Comparison of ENCODE assay signal across 1 cellular context in the genomic region with DNA sequence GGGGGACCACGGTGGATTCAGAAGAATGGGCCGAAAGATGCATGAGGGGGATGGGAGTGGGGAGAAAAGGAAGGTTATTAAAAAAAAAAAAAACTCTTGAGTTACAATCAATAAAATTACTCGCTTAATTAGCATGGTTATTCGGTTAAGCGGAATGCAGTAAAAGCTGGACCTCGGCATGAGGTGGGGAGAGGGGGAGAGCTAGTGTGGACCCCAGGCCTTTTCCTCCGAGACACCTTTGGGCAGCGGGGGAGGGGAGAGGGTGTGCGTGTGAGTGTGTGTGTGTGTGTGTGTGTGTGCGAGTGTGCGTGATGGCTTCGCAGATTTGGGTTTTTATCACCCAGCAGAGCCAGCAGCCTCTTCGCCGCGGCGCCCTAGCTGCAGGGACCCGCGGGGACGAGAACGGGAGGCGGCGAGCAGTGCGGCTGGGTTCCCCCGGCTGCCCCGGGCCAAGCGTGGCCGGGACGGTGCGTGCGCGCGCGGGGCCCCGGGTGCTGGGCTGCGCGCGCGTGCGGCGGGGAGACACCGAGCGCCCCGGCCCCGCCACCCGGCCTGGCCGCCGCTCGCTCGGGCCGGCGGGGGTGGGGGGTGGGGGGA.
TF ChIP-seq lines count a peak whose summit lies in the region.

No MANE protein-coding gene starts in this region.

TF ChIP-seq in HEK293, 187 proteins besides CTCF, POLR2A, EP300 and RAD21 (continued from another document and continues in another):
- TF ChIP-seq, protein P1, sequence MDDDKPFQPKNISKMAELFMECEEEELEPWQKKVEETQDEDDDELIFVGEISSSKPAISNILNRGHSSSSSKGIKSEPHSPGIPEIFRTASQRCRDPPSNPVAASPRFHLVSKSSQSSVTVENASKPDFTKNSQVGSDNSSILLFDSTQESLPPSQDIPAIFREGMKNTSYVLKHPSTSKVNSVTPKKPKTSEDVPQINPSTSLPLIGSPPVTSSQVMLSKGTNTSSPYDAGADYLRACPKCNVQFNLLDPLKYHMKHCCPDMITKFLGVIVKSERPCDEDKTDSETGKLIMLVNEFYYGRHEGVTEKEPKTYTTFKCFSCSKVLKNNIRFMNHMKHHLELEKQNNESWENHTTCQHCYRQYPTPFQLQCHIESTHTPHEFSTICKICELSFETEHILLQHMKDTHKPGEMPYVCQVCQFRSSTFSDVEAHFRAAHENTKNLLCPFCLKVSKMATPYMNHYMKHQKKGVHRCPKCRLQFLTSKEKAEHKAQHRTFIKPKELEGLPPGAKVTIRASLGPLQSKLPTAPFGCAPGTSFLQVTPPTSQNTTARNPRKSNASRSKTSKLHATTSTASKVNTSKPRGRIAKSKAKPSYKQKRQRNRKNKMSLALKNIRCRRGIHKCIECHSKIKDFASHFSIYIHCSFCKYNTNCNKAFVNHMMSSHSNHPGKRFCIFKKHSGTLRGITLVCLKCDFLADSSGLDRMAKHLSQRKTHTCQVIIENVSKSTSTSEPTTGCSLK (tag by site-specific recombination; IDR thresholded peaks at IDR 0.05), result no peak
- no peak for TF ChIP-seq ZNF239 (tag by site-specific recombination; IDR thresholded peaks at IDR 0.05)
- no peak for TF ChIP-seq TCF7L2 (IDR thresholded peaks at IDR 0.05; ENCODE audit: borderline replicate concordance, low read depth, low read length)
- peak; percentile 48 for TF ChIP-seq ZNF366 (tag by site-specific recombination; conservative IDR thresholded peaks at IDR 0.05)
- no peak for TF ChIP-seq ZNF121 (tag by site-specific recombination; IDR thresholded peaks at IDR 0.05)
- TF ChIP-seq, protein P2, sequence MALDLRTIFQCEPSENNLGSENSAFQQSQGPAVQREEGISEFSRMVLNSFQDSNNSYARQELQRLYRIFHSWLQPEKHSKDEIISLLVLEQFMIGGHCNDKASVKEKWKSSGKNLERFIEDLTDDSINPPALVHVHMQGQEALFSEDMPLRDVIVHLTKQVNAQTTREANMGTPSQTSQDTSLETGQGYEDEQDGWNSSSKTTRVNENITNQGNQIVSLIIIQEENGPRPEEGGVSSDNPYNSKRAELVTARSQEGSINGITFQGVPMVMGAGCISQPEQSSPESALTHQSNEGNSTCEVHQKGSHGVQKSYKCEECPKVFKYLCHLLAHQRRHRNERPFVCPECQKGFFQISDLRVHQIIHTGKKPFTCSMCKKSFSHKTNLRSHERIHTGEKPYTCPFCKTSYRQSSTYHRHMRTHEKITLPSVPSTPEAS (tag by site-specific recombination; IDR thresholded peaks at IDR 0.05), result peak; percentile 99
- TF ChIP-seq, protein P3, sequence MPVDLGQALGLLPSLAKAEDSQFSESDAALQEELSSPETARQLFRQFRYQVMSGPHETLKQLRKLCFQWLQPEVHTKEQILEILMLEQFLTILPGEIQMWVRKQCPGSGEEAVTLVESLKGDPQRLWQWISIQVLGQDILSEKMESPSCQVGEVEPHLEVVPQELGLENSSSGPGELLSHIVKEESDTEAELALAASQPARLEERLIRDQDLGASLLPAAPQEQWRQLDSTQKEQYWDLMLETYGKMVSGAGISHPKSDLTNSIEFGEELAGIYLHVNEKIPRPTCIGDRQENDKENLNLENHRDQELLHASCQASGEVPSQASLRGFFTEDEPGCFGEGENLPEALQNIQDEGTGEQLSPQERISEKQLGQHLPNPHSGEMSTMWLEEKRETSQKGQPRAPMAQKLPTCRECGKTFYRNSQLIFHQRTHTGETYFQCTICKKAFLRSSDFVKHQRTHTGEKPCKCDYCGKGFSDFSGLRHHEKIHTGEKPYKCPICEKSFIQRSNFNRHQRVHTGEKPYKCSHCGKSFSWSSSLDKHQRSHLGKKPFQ (tag by site-specific recombination; IDR thresholded peaks at IDR 0.05), result peak; percentile 69; the same call in 1 of the 2 replicates
- no peak for TF ChIP-seq PRDM1 (tag by site-specific recombination; IDR thresholded peaks at IDR 0.05)
- TF ChIP-seq ZNF777 (tag by site-specific recombination; IDR thresholded peaks at IDR 0.05; ENCODE audit: borderline replicate concordance), result no peak
- TF ChIP-seq ZNF585B (tag by site-specific recombination; IDR thresholded peaks at IDR 0.05), result no peak
- no peak for TF ChIP-seq ZNF114 (tag by site-specific recombination; IDR thresholded peaks at IDR 0.05)
- TF ChIP-seq KLF9 (tag by site-specific recombination; IDR thresholded peaks at IDR 0.05; ENCODE audit: low read depth), result no peak; the same call in 1 of the 2 replicates
- peak; percentile 92 for TF ChIP-seq ZBTB20 (tag by site-specific recombination; IDR thresholded peaks at IDR 0.05)
- TF ChIP-seq, protein P4, sequence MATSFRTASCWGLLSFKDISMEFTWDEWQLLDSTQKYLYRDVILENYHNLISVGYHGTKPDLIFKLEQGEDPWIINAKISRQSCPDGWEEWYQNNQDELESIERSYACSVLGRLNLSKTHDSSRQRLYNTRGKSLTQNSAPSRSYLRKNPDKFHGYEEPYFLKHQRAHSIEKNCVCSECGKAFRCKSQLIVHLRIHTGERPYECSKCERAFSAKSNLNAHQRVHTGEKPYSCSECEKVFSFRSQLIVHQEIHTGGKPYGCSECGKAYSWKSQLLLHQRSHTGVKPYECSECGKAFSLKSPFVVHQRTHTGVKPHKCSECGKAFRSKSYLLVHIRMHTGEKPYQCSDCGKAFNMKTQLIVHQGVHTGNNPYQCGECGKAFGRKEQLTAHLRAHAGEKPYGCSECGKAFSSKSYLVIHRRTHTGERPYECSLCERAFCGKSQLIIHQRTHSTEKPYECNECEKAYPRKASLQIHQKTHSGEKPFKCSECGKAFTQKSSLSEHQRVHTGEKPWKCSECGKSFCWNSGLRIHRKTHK (tag by site-specific recombination; IDR thresholded peaks at IDR 0.05), result no peak
- no peak for TF ChIP-seq IKZF3 (tag by site-specific recombination; IDR thresholded peaks at IDR 0.05)
- TF ChIP-seq ZIC2 (tag by site-specific recombination; IDR thresholded peaks at IDR 0.05), result peak; percentile 21; the same call in 1 of the 2 replicates
- TF ChIP-seq ZNF433 (tag by site-specific recombination; IDR thresholded peaks at IDR 0.05; ENCODE audit: low read depth), result no peak
- TF ChIP-seq, protein P5, sequence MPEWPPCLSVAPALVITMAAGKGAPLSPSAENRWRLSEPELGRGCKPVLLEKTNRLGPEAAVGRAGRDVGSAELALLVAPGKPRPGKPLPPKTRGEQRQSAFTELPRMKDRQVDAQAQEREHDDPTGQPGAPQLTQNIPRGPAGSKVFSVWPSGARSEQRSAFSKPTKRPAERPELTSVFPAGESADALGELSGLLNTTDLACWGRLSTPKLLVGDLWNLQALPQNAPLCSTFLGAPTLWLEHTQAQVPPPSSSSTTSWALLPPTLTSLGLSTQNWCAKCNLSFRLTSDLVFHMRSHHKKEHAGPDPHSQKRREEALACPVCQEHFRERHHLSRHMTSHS (tag by site-specific recombination; IDR thresholded peaks at IDR 0.05), result no peak
- TF ChIP-seq ZNF223 (tag by site-specific recombination; IDR thresholded peaks at IDR 0.05), result no peak
- TF ChIP-seq ZNF621 (tag by site-specific recombination; IDR thresholded peaks at IDR 0.05), result no peak
- TF ChIP-seq, protein P6, sequence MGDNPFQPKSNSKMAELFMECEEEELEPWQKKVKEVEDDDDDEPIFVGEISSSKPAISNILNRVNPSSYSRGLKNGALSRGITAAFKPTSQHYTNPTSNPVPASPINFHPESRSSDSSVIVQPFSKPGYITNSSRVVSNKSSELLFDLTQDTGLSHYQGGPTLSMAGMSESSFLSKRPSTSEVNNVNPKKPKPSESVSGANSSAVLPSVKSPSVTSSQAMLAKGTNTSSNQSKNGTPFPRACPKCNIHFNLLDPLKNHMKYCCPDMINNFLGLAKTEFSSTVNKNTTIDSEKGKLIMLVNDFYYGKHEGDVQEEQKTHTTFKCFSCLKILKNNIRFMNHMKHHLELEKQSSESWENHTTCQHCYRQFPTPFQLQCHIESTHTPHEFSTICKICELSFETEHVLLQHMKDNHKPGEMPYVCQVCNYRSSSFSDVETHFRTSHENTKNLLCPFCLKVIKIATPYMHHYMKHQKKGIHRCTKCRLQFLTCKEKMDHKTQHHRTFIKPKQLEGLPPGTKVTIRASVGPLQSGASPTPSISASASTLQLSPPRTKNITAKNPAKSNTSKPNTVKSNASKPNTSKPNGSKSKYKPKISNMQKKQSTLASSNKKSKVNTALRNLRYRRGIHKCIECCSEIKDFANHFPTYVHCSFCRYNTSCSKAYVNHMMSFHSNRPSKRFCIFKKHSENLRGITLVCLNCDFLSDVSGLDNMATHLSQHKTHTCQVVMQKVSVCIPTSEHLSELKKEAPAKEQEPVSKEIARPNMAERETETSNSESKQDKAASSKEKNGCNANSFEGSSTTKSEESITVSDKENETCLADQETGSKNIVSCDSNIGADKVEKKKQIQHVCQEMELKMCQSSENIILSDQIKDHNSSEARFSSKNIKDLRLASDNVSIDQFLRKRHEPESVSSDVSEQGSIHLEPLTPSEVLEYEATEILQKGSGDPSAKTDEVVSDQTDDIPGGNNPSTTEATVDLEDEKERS (tag by site-specific recombination; IDR thresholded peaks at IDR 0.05), result no peak
- TF ChIP-seq, protein P7, sequence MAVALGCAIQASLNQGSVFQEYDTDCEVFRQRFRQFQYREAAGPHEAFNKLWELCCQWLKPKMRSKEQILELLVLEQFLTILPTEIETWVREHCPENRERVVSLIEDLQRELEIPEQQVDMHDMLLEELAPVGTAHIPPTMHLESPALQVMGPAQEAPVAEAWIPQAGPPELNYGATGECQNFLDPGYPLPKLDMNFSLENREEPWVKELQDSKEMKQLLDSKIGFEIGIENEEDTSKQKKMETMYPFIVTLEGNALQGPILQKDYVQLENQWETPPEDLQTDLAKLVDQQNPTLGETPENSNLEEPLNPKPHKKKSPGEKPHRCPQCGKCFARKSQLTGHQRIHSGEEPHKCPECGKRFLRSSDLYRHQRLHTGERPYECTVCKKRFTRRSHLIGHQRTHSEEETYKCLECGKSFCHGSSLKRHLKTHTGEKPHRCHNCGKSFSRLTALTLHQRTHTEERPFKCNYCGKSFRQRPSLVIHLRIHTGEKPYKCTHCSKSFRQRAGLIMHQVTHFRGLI (tag by site-specific recombination; IDR thresholded peaks at IDR 0.05), result no peak
- no peak for TF ChIP-seq ZNF658 (tag by site-specific recombination; IDR thresholded peaks at IDR 0.05)
- TF ChIP-seq, protein P8, sequence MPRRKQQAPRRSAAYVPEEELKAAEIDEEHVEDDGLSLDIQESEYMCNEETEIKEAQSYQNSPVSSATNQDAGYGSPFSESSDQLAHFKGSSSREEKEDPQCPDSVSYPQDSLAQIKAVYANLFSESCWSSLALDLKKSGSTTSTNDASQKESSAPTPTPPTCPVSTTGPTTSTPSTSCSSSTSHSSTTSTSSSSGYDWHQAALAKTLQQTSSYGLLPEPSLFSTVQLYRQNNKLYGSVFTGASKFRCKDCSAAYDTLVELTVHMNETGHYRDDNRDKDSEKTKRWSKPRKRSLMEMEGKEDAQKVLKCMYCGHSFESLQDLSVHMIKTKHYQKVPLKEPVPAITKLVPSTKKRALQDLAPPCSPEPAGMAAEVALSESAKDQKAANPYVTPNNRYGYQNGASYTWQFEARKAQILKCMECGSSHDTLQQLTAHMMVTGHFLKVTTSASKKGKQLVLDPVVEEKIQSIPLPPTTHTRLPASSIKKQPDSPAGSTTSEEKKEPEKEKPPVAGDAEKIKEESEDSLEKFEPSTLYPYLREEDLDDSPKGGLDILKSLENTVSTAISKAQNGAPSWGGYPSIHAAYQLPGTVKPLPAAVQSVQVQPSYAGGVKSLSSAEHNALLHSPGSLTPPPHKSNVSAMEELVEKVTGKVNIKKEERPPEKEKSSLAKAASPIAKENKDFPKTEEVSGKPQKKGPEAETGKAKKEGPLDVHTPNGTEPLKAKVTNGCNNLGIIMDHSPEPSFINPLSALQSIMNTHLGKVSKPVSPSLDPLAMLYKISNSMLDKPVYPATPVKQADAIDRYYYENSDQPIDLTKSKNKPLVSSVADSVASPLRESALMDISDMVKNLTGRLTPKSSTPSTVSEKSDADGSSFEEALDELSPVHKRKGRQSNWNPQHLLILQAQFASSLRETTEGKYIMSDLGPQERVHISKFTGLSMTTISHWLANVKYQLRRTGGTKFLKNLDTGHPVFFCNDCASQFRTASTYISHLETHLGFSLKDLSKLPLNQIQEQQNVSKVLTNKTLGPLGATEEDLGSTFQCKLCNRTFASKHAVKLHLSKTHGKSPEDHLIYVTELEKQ (tag by site-specific recombination; IDR thresholded peaks at IDR 0.05; ENCODE audit: borderline replicate concordance), result peak; percentile 25; the same call in 1 of the 2 replicates
- no peak for TF ChIP-seq HOXA7 (CRISPR knock-in tag; IDR thresholded peaks at IDR 0.05; ENCODE audit: borderline replicate concordance)
- TF ChIP-seq ZNF600 (tag by site-specific recombination; IDR thresholded peaks at IDR 0.05), result peak; percentile 70
- TF ChIP-seq ZNF140 (tag by site-specific recombination; IDR thresholded peaks at IDR 0.05), result no peak
- TF ChIP-seq ZNF548 (tag by site-specific recombination; IDR thresholded peaks at IDR 0.05), result no peak
- TF ChIP-seq, protein P9, sequence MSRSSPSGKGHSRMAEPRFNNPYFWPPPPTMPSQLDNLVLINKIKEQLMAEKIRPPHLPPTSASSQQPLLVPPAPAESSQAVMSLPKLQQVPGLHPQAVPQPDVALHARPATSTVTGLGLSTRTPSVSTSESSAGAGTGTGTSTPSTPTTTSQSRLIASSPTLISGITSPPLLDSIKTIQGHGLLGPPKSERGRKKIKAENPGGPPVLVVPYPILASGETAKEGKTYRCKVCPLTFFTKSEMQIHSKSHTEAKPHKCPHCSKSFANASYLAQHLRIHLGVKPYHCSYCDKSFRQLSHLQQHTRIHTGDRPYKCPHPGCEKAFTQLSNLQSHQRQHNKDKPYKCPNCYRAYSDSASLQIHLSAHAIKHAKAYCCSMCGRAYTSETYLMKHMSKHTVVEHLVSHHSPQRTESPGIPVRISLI (tag by site-specific recombination; IDR thresholded peaks at IDR 0.05), result peak; percentile 63; the same call in 1 of the 2 replicates
- TF ChIP-seq ZNF549 (tag by site-specific recombination; IDR thresholded peaks at IDR 0.05), result no peak
- TF ChIP-seq ZNF112 (tag by site-specific recombination; IDR thresholded peaks at IDR 0.05), result no peak
- no peak for TF ChIP-seq HOXC10 (CRISPR knock-in tag; IDR thresholded peaks at IDR 0.05)
- TF ChIP-seq ZNF473 (tag by site-specific recombination; IDR thresholded peaks at IDR 0.05), result peak; percentile 64; the same call in 1 of the 2 replicates
- no peak for TF ChIP-seq OSR2 (tag by site-specific recombination; IDR thresholded peaks at IDR 0.05)
- TF ChIP-seq TRIM28 (IDR thresholded peaks at IDR 0.05; ENCODE audit: borderline replicate concordance, low read length), result no peak
- no peak for TF ChIP-seq KLF10 (tag by site-specific recombination; IDR thresholded peaks at IDR 0.05)
- peak; percentile 34; the same call in 1 of the 2 replicates for TF ChIP-seq EGR2 (tag by site-specific recombination; IDR thresholded peaks at IDR 0.05; ENCODE audit: low read depth)
- TF ChIP-seq ZNF350 (tag by site-specific recombination; IDR thresholded peaks at IDR 0.05), result no peak
- no peak for TF ChIP-seq ZSCAN30 (tag by site-specific recombination; IDR thresholded peaks at IDR 0.05)
- no peak for TF ChIP-seq ZNF10 (tag by site-specific recombination; IDR thresholded peaks at IDR 0.05)
- TF ChIP-seq KLF8 (tag by site-specific recombination; IDR thresholded peaks at IDR 0.05), result no peak
